ENCODE assay signal across 13 cellular contexts in the genomic region with DNA sequence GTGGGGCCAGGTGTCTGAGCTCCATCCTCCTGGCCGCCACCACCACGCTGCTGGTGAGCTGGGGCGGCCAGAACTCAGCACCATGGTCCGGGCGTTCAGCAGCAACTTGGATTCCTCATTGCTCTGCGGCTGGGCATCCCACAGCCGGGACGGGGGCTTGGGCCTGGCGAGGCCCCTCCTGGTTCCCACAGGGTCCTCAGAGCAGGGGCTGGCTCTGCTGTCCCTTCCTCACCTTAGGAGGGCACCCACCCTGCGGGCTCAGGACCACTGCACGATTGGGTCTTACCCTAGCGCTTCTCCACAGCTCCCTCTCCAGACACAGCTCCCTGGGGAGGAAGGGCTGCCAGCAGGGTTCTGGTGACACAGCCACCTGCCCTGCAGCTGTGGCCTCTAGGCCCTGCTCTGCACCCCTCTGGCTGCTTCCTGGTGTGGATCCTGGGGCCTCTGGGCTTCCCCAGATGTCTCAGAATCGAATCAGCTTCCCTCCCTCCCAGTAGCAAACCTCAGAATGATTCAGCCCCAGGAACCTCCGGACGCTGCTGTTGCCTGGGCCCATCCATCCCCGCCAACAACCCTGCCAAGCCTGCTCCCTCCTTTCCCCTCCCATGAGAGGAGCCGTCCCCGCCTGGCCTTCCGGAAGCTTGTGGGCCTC. TPM values are rescaled to one million over a fixed set of nuclear protein-coding genes. Genes with fewer than 3 reads are reported as not detected.
DNase-seq lines count a peak whose midpoint lies in the region; ATAC-seq and TF ChIP-seq lines count a peak whose summit lies in the region.
"Had no signal": no experiment of that assay in that cellular context is flagged by ENCODE, and none has a peak within 500 bp of the region (broad histone marks: within the 10 kb centered on the region; RNA-seq: fewer than 3 reads in every experiment).

No MANE protein-coding gene starts in this region.

- peaks cover 15% of the 10 kb centered on the region for H3K9me3 ChIP-seq in left ventricle myocardium inferior (replicated peaks)
- H3K9me3 ChIP-seq: neutrophil had no signal

- peak; percentile 66 for ATAC-seq in stimulated activated effector memory CD8-positive, alpha-beta T cell treated with anti-CD3 and anti-CD28 coated beads, Interleukin-12 subunit alpha, Interleukin-12 subunit beta, amount 100 ng/mL, for 72 hours
- ATAC-seq in GM21737 (IDR thresholded peaks at IDR 0.05; ENCODE audit: unreplicated experiment) (no peak), HG03159 (IDR thresholded peaks at IDR 0.05; ENCODE audit: unreplicated experiment) (no peak)

- H3K4me1 ChIP-seq in left ventricle myocardium inferior, result peaks cover 46% of the 10 kb centered on the region

- H3K27me3 ChIP-seq in left ventricle myocardium inferior (ENCODE audit: low read depth), result peaks cover 31% of the 10 kb centered on the region
- H3K27me3 ChIP-seq: cardiac muscle cell had no signal

- peaks cover 13% of the 10 kb centered on the region for H3K27me3 Mint-ChIP-seq in T-helper 1 cell treated with Interleukin-12 subunit alpha and Interleukin-12 subunit beta and Interleukin-4 antibody, amounts not matched to agents 30 μg/mL and 1 μg/mL, for 36 hours (ENCODE audit: low read depth)

- intact Hi-C loops in left ventricle myocardium inferior (cut with micrococcal nuclease), result no loop called here

- H3K27ac Mint-ChIP-seq in T-helper 1 cell treated with Interleukin-12 subunit alpha and Interleukin-12 subunit beta and Interleukin-4 antibody, amounts not matched to agents 30 μg/mL and 1 μg/mL, for 36 hours, result peak overlapping the region; percentile 16
- peak overlapping the region; percentile 62 for H3K27ac Mint-ChIP-seq in stimulated activated effector memory CD8-positive, alpha-beta T cell treated with anti-CD3 and anti-CD28 coated beads, Interleukin-12 subunit alpha, Interleukin-12 subunit beta, amount 100 ng/mL, for 72 hours

- TF ChIP-seq CTCF in left ventricle myocardium inferior (IDR thresholded peaks at IDR 0.05; ENCODE audit: borderline replicate concordance), result no peak

- H3K27ac ChIP-seq in left ventricle myocardium inferior (replicated peaks), result peak overlapping the region; percentile 66
- H3K27ac ChIP-seq: cardiac muscle cell, neutrophil had no signal

- peaks cover 5% of the 10 kb centered on the region for H3K36me3 Mint-ChIP-seq in T-helper 1 cell treated with Interleukin-12 subunit alpha and Interleukin-12 subunit beta and Interleukin-4 antibody, amounts not matched to agents 30 μg/mL and 1 μg/mL, for 36 hours (ENCODE audit: low read depth)
- no peaks in the 10 kb centered on the region for H3K36me3 Mint-ChIP-seq in stimulated activated effector memory CD8-positive, alpha-beta T cell treated with anti-CD3 and anti-CD28 coated beads, Interleukin-12 subunit alpha, Interleukin-12 subunit beta, amount 100 ng/mL, for 72 hours

- no peak overlapping the region for H3K4me3 ChIP-seq in left ventricle myocardium inferior
- H3K4me3 ChIP-seq: cardiac muscle cell had no signal

- no peaks in the 10 kb centered on the region for H3K36me3 ChIP-seq in left ventricle myocardium inferior
- H3K36me3 ChIP-seq: cardiac muscle cell, neutrophil had no signal

- H3K4me1 Mint-ChIP-seq in T-helper 1 cell treated with Interleukin-12 subunit alpha and Interleukin-12 subunit beta and Interleukin-4 antibody, amounts not matched to agents 30 μg/mL and 1 μg/mL, for 36 hours (ENCODE audit: low read depth), result peaks cover 18% of the 10 kb centered on the region
- H3K4me1 Mint-ChIP-seq in stimulated activated effector memory CD8-positive, alpha-beta T cell treated with anti-CD3 and anti-CD28 coated beads, Interleukin-12 subunit alpha, Interleukin-12 subunit beta, amount 100 ng/mL, for 72 hours, result peaks cover 21% of the 10 kb centered on the region

- DNase-seq in T-helper 1 cell, result no peak
- peak; percentile 21 for DNase-seq in SW480 (ENCODE audit: low spot score)
- DNase-seq in left ventricle myocardium inferior, result peak; percentile 62
- DNase-seq in stimulated activated effector memory CD8-positive, alpha-beta T cell treated with anti-CD3 and anti-CD28 coated beads, Interleukin-12 subunit alpha, Interleukin-12 subunit beta, amount 100 ng/mL, for 72 hours (ENCODE audit: low spot score in 2 of 2), result no peak
- no peak for DNase-seq in DMS53 (lab: John Stamatoyannopoulos, UW)
- DNase-seq: 8988T, GOT3, trophoblast cell had no signal

- H3K4me3 Mint-ChIP-seq in T-helper 1 cell treated with Interleukin-12 subunit alpha and Interleukin-12 subunit beta and Interleukin-4 antibody, amounts not matched to agents 30 μg/mL and 1 μg/mL, for 36 hours, result no peak overlapping the region
- H3K4me3 Mint-ChIP-seq in stimulated activated effector memory CD8-positive, alpha-beta T cell treated with anti-CD3 and anti-CD28 coated beads, Interleukin-12 subunit alpha, Interleukin-12 subunit beta, amount 100 ng/mL, for 72 hours, result no peak overlapping the region

- peaks cover 8% of the 10 kb centered on the region for H3K9me3 Mint-ChIP-seq in T-helper 1 cell treated with Interleukin-12 subunit alpha and Interleukin-12 subunit beta and Interleukin-4 antibody, amounts not matched to agents 30 μg/mL and 1 μg/mL, for 36 hours
- H3K9me3 Mint-ChIP-seq in stimulated activated effector memory CD8-positive, alpha-beta T cell treated with anti-CD3 and anti-CD28 coated beads, Interleukin-12 subunit alpha, Interleukin-12 subunit beta, amount 100 ng/mL, for 72 hours, result peaks cover 4% of the 10 kb centered on the region

RNA-seq across cellular contexts. Expression of gene CRYAA, which starts 25.0 kb away (rescaled TPM):
- total RNA-seq in left ventricle myocardium inferior, result not detected
- total RNA-seq: cardiac muscle cell had no signal

Comparison
In these comparisons a context has a peak if more than half of its experiments do, and no peak if none do; other contexts are left out.
1. DNase-seq: peak in SW480 (single experiment) and left ventricle myocardium inferior (single experiment); none in T-helper 1 cell (0 of 5), stimulated activated effector memory CD8-positive, alpha-beta T cell treated with anti-CD3 and anti-CD28 coated beads, Interleukin-12 subunit alpha, Interleukin-12 subunit beta, amount 100 ng/mL, for 72 hours (0 of 2) and DMS53 (single experiment).